In genomic region chr2:142992843-142993242, GRCh38 we compare ENCODE assay signal across 26 cellular contexts.
"Had no signal": no experiment of that assay in that cellular context is flagged by ENCODE, and none has a peak within 500 bp of the region (broad histone marks: within the 10 kb centered on the region; RNA-seq: fewer than 3 reads in every experiment).

No MANE protein-coding gene starts in this region.

- ATAC-seq: activated T-helper 17 cell treated with anti-CD3 and anti-CD28 coated beads, Interleukin-2, amount 50 U/mL, for 72 hours; Panc1; T-helper 17 cell had no signal

- H3K4me3 Mint-ChIP-seq: activated CD4-positive, alpha-beta memory T cell treated with anti-CD3 and anti-CD28 coated beads, Interleukin-2, amount 10 ng/mL, durations not matched to agents 7 days and 5 days; activated naive CD4-positive, alpha-beta T cell treated with anti-CD3 and anti-CD28 coated beads for 36 hours; activated naive CD8-positive, alpha-beta T cell; activated T-helper 17 cell treated with anti-CD3 and anti-CD28 coated beads, Interleukin-2, amount 50 U/mL, for 72 hours; T-helper 17 cell had no signal

- DNase-seq: activated CD4-positive, alpha-beta memory T cell treated with anti-CD3 and anti-CD28 coated beads, Interleukin-2, amount 10 ng/mL, durations not matched to agents 7 days and 5 days; activated CD4-positive, alpha-beta T cell treated with anti-CD3 and anti-CD28 coated beads, Interleukin-2, amount 50 U/mL, for 1 hour; activated CD4-positive, CD25-positive, alpha-beta regulatory T cell; activated gamma-delta T cell; activated naive CD4-positive, alpha-beta T cell treated with anti-CD3 and anti-CD28 coated beads for 36 hours; activated T-cell treated with anti-CD3 and anti-CD28 coated beads for 4 hours; activated T-cell treated with anti-CD3 and anti-CD28 coated beads, Interleukin-2, amount 50 U/mL, for 48 hours; cerebellar nuclear complex; Kasumi-1; KBM-7; NCI-H1048; NCI-H2029; NCI-H2107; NCI-H2171 treated with DMSO at 0.1 percent for 48 hours; NCI-H226; NCI-H526; NCI-H774; NK-92 treated with Interleukin-12 subunit alpha and Interleukin-12 subunit beta, amount 100 ng/mL, for 24 hours; OCI-M1; Right ventricle myocardium superior; SJCRH30; T-helper 17 cell; T-helper 9 cell had no signal

- H3K9me3 Mint-ChIP-seq: activated CD4-positive, alpha-beta memory T cell treated with anti-CD3 and anti-CD28 coated beads, Interleukin-2, amount 10 ng/mL, durations not matched to agents 7 days and 5 days; activated naive CD4-positive, alpha-beta T cell treated with anti-CD3 and anti-CD28 coated beads for 36 hours; activated T-helper 17 cell treated with anti-CD3 and anti-CD28 coated beads, Interleukin-2, amount 50 U/mL, for 72 hours had no signal

- H3K27ac Mint-ChIP-seq: activated CD4-positive, alpha-beta memory T cell treated with anti-CD3 and anti-CD28 coated beads, Interleukin-2, amount 10 ng/mL, durations not matched to agents 7 days and 5 days; activated naive CD4-positive, alpha-beta T cell treated with anti-CD3 and anti-CD28 coated beads for 36 hours; activated naive CD8-positive, alpha-beta T cell; activated T-helper 17 cell treated with anti-CD3 and anti-CD28 coated beads, Interleukin-2, amount 50 U/mL, for 72 hours; T-helper 17 cell had no signal

- H3K36me3 Mint-ChIP-seq: activated naive CD8-positive, alpha-beta T cell had no signal

- H3K4me3 ChIP-seq: SJCRH30 had no signal

- H3K4me1 Mint-ChIP-seq: activated CD4-positive, alpha-beta memory T cell treated with anti-CD3 and anti-CD28 coated beads, Interleukin-2, amount 10 ng/mL, durations not matched to agents 7 days and 5 days; activated T-helper 17 cell treated with anti-CD3 and anti-CD28 coated beads, Interleukin-2, amount 50 U/mL, for 72 hours; T-helper 17 cell had no signal
